8 cellular contexts compared by ENCODE assay signal in the genomic region with DNA sequence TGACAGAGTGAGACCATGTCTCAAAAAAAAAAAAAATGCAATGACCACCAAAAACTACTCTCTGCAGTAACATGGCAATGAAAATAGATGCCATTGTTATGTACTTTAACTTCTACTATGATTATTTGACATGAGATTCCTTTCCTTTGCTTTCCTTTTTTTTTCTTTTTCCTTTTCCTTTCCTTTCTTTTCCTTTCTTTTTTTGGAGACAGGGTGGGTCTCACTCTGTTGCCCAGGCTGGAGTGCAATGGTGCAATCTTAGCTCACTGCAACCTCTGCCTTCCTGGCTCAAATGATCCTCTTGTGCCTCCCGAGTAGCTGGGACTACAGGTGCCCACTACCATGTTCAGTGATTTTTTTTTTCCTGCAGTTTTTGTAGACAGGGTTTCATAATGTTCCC.
"Had no signal": no experiment of that assay in that cellular context is flagged by ENCODE, and none has a peak within 500 bp of the region (broad histone marks: within the 10 kb centered on the region; RNA-seq: fewer than 3 reads in every experiment).

No MANE protein-coding gene starts in this region.

- H3K27ac ChIP-seq: GM23248 had no signal

- ATAC-seq: K562 had no signal

- H3K4me3 Mint-ChIP-seq: HFFc6 had no signal

- H3K4me3 ChIP-seq: GM23248, K562 had no signal

- DNase-seq: GM23248, GOT3, H7, HCEC 1CT, HFFc6, IMR-90, KG1 had no signal

- H3K27ac Mint-ChIP-seq: HFFc6 had no signal

- H3K9ac ChIP-seq: GM23248 had no signal

- H2AFZ ChIP-seq: GM23248 had no signal

- H3K9me3 Mint-ChIP-seq: HFFc6 had no signal
